ENCODE assay signal across 1 cellular context in genomic region chr17:67152824-67153223, GRCh38.
TF ChIP-seq lines count a peak whose summit lies in the region.

No MANE protein-coding gene starts in this region.

TF ChIP-seq in WTC11, 78 proteins besides CTCF, POLR2A, EP300 and RAD21 (continued from another document):
- TF ChIP-seq ZNF281 (CRISPR knock-in tag; IDR thresholded peaks at IDR 0.05) (no peak), ATF1 (CRISPR knock-in tag; IDR thresholded peaks at IDR 0.05) (no peak), ZNF121 (CRISPR knock-in tag; IDR thresholded peaks at IDR 0.05) (no peak), NFYB (CRISPR knock-in tag; conservative IDR thresholded peaks at IDR 0.05; ENCODE audit: low read depth) (no peak), FOXJ3 (CRISPR knock-in tag; IDR thresholded peaks at IDR 0.05; ENCODE audit: borderline replicate concordance) (no peak), CBFB (CRISPR knock-in tag; IDR thresholded peaks at IDR 0.05; ENCODE audit: low read depth) (no peak), AFF4 (CRISPR knock-in tag; IDR thresholded peaks at IDR 0.05; ENCODE audit: borderline replicate concordance) (no peak), EMX1 (CRISPR knock-in tag; IDR thresholded peaks at IDR 0.05) (no peak), ZMAT4 (CRISPR knock-in tag; IDR thresholded peaks at IDR 0.05) (no peak), IRF1 (CRISPR knock-in tag; IDR thresholded peaks at IDR 0.05) (no peak), PRRX2 (CRISPR knock-in tag; IDR thresholded peaks at IDR 0.05) (no peak)
